Comparison of ENCODE assay signal across 9 cellular contexts in the genomic region with DNA sequence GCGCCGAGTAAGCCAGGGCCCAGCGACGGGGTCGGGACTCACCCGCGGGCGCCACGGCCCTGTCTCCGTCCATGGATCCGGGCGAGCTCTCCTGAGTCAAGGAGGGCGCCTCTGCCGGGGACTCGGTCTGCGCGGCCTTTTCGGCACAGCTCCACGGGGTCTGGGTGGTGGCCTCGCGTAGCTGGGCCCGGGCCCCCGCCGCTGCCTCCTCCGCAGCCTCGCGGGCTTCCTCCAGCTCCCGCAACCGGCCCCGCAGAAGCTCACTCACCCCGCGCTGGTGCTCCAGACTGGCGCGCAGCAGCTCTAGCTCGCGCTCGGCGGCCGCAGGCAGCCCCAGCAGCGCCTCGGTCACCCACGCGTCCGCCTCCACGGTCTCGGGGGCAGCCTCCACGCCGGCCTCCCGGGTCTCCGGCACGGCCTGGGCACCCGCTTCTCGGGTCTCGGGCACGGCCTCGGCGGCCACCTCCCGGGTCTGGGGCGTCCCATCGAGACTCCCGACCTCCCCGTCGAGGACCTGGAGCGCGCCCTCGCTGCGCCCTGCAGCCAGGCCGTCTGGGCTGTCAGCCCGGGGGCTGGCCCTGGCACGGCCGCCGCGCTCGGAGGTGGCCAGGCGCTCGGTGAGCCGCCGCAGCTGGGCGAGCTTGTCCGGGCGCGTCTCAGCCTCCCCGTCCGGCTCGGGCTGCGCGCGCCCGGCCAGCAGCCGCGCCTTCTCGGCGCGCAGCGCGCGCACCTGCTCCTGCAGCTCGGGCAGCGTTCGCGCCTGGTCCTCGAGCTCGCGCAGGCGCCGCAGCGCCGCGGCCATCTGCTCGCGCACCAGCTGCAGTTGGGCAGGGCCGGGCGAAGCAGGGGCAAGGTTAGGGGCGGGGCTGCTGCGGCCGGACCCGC. TPM values are rescaled to one million over a fixed set of nuclear protein-coding genes. Genes with fewer than 3 reads are reported as not detected.
DNase-seq lines count a peak whose midpoint lies in the region; ATAC-seq and TF ChIP-seq lines count a peak whose summit lies in the region.
"Had no signal": no experiment of that assay in that cellular context is flagged by ENCODE, and none has a peak within 500 bp of the region (broad histone marks: within the 10 kb centered on the region; RNA-seq: fewer than 3 reads in every experiment).

No MANE protein-coding gene starts in this region.

- peak overlapping the region; percentile 54 for H3K4me3 ChIP-seq in NT2/D1 (ENCODE audit: insufficient read length, low read depth)
- H3K4me3 ChIP-seq in cardiac fibroblast (replicated peaks in 1 of 2; ENCODE audit: low read depth in 2 of 2, low read length in 2 of 2), result peak overlapping the region in 1 of 2 donors; percentile 5
- H3K4me3 ChIP-seq in lower lobe of right lung, result peak overlapping the region; percentile 37
- peak overlapping the region; percentile 9 to 24 for H3K4me3 ChIP-seq in aorta (ENCODE audit: low read length in 2 of 2)

- H3K9me3 ChIP-seq in NT2/D1 (ENCODE audit: insufficient read depth, low read length) (no peaks in the 10 kb centered on the region), lower lobe of right lung (no peaks in the 10 kb centered on the region), aorta (ENCODE audit: control insufficient read depth, low read length) (no peaks in the 10 kb centered on the region)

- 1 to 3% methylated on average over 77 to 117 of the region's 117 CpGs for WGBS in aorta, 2 donors

- TF ChIP-seq CTCF in cardiac fibroblast (IDR thresholded peaks at IDR 0.05; ENCODE audit: low read depth, low read length), result no peak
- TF ChIP-seq CTCF in lower lobe of right lung (IDR thresholded peaks at IDR 0.05), result no peak

- peaks cover 37% of the 10 kb centered on the region for H3K27me3 ChIP-seq in NT2/D1 (ENCODE audit: insufficient read depth, insufficient read length)
- peaks cover 30% of the 10 kb centered on the region for H3K27me3 ChIP-seq in lower lobe of right lung (ENCODE audit: low read depth)
- no peaks in the 10 kb centered on the region for H3K27me3 ChIP-seq in aorta (ENCODE audit: control insufficient read depth in 1 of 2, insufficient read depth in 2 of 2, low read length in 1 of 2)

- H3K36me3 ChIP-seq in NT2/D1 (ENCODE audit: insufficient read depth, insufficient read length, low read length) (no peaks in the 10 kb centered on the region), lower lobe of right lung (peaks cover 29% of the 10 kb centered on the region), aorta (ENCODE audit: control insufficient read depth in 1 of 2, insufficient read depth in 2 of 2, low read length in 1 of 2) (no peaks in the 10 kb centered on the region)

- in situ Hi-C loops in Caki2 (cut with HindIII; ENCODE audit: low pct_unique_long_range_greater_than_20kb, low sequenced_read_pairs), result no loop called here

- H3K27ac ChIP-seq in lower lobe of right lung (no peak overlapping the region), aorta (ENCODE audit: low read depth in 1 of 2, low read length in 2 of 2) (no peak overlapping the region)

- DNase-seq in Caki2 (ENCODE audit: low read depth) (peak; percentile 83), HCEC 1CT (peak; percentile 37), NT2/D1 (ENCODE audit: low read depth, low spot score) (no peak), cardiac fibroblast (ENCODE audit: low read depth in 2 of 2) (peak; percentile 61 to 68), lower lobe of right lung (peak; percentile 73), aorta (peak in 1 of 2 donors; percentile 48)
- DNase-seq in stimulated activated naive CD4-positive, alpha-beta T cell (lab: John Stamatoyannopoulos, UW), result no peak

- ATAC-seq in lower lobe of right lung (peak; percentile 81 to 84), aorta (ENCODE audit: low FRiP score) (no peak), HG03520 (IDR thresholded peaks at IDR 0.05; ENCODE audit: unreplicated experiment) (no peak)

- H3K4me1 ChIP-seq in NT2/D1 (ENCODE audit: insufficient read depth, insufficient read length) (peaks cover 14% of the 10 kb centered on the region), lower lobe of right lung (peaks cover 30% of the 10 kb centered on the region), aorta (ENCODE audit: control insufficient read depth in 1 of 2, insufficient read depth in 2 of 2, low read length in 2 of 2) (no peaks in the 10 kb centered on the region)

- peak overlapping the region; percentile 80 for H3K9ac ChIP-seq in NT2/D1 (ENCODE audit: insufficient read length, low read depth)

- intact Hi-C loops in lower lobe of right lung (cut with DNase I) (no loop called here), aorta (cut with DNase I) (no loop called here)

RNA-seq across cellular contexts. Expression of gene KANK3, which starts 8.4 kb away (rescaled TPM):
- 5.3 and 5.6 TPM in 2 replicates for total RNA-seq in Caki2 (2014; rRNA removed; shearing (Covaris generic); ENCODE audit: low replicate concordance)
- total RNA-seq in lower lobe of right lung, result 49.0 TPM
- total RNA-seq in aorta, result 10 to 100 TPM; 15.9 to 23.9 TPM
- polyA plus RNA-seq in aorta, result 1 to 10 TPM in 1 of 2 donors, under 1 TPM in 1; 0.50 to 1.8 TPM
- polyA plus RNA-seq: IgD-negative memory B cell had no signal

RNA-seq across cellular contexts. Expression of gene RPS28, which starts 13.4 kb away (rescaled TPM):
- 303 and 373 TPM in 2 replicates for total RNA-seq in Caki2 (2014; rRNA removed; shearing (Covaris generic); ENCODE audit: low replicate concordance)
- total RNA-seq in lower lobe of right lung (1,461 TPM), aorta (100 to 1,000 TPM; 875 to 981 TPM)
- polyA plus RNA-seq in aorta, result 100 to 1,000 TPM; 405 to 553 TPM

RNA-seq across cellular contexts. Expression of gene NDUFA7, which starts 13.5 kb away (rescaled TPM):
- total RNA-seq in Caki2 (2014; rRNA removed; shearing (Covaris generic); ENCODE audit: low replicate concordance), result 29.0 and 45.1 TPM in 2 replicates
- total RNA-seq in lower lobe of right lung (41.9 TPM), aorta (10 to 100 TPM; 18.9 to 19.6 TPM)
- 10 to 100 TPM; 33.8 to 53.0 TPM for polyA plus RNA-seq in aorta

RNA-seq across cellular contexts. Expression of gene CD320, which starts 26.5 kb away (rescaled TPM):
- 53.4 and 70.5 TPM in 2 replicates for total RNA-seq in Caki2 (2014; rRNA removed; shearing (Covaris generic); ENCODE audit: low replicate concordance)
- total RNA-seq in lower lobe of right lung (31.0 TPM), aorta (10 to 100 TPM; 25.5 to 28.0 TPM)
- 10 to 100 TPM; 17.3 to 42.6 TPM for polyA plus RNA-seq in aorta

RNA-seq across cellular contexts. Expression of gene ANGPTL4, which starts 29.3 kb away (rescaled TPM):
- total RNA-seq in Caki2 (2014; rRNA removed; shearing (Covaris generic); ENCODE audit: low replicate concordance), result 27.5 and 27.8 TPM in 2 replicates
- 11.0 TPM for total RNA-seq in lower lobe of right lung
- 10 to 100 TPM; 39.9 to 45.1 TPM for total RNA-seq in aorta
- 10 to 100 TPM; 10.1 to 19.5 TPM for polyA plus RNA-seq in aorta
- polyA plus RNA-seq: IgD-negative memory B cell had no signal

Comparison
In these comparisons a context has a peak if more than half of its experiments do, and no peak if none do; other contexts are left out.
1. DNase-seq: peak in Caki2 (single experiment), HCEC 1CT (single experiment), cardiac fibroblast (2 of 2) and lower lobe of right lung (single experiment); none in NT2/D1 (single experiment) and stimulated activated naive CD4-positive, alpha-beta T cell (0 of 6).
2. ATAC-seq: peak in lower lobe of right lung (2 of 2); none in aorta (single experiment) and HG03520 (single experiment).